In genomic region chr3:160402249-160403027, GRCh38 we compare ENCODE assay signal across 9 cellular contexts. TPM values are rescaled to one million over a fixed set of nuclear protein-coding genes. Genes with fewer than 3 reads are reported as not detected.
DNase-seq lines count a peak whose midpoint lies in the region; ATAC-seq lines count a peak whose summit lies in the region.
"Had no signal": no experiment of that assay in that cellular context is flagged by ENCODE, and none has a peak within 500 bp of the region (broad histone marks: within the 10 kb centered on the region; RNA-seq: fewer than 3 reads in every experiment).

No MANE protein-coding gene starts in this region.

- H3K4me1 ChIP-seq in iPS-20b (ENCODE audit: insufficient read depth, low read length) (peaks cover 14% of the 10 kb centered on the region; the same call in 1 of the 2 replicates), thymus (ENCODE audit: control insufficient read depth, insufficient read depth, low read length) (peaks cover 5% of the 10 kb centered on the region)

- no peaks in the 10 kb centered on the region for H3K9me3 Mint-ChIP-seq in activated naive CD4-positive, alpha-beta T cell treated with anti-CD3 and anti-CD28 coated beads, Interleukin-2, amount 50 U/mL, for 24 hours
- no peaks in the 10 kb centered on the region for H3K9me3 Mint-ChIP-seq in activated CD4-positive, alpha-beta memory T cell treated with anti-CD3 and anti-CD28 coated beads, Interleukin-2, amount 10 ng/mL, durations not matched to agents 7 days and 5 days

- peak overlapping the region; percentile 98; the same call in 1 of the 2 replicates for H3K9ac ChIP-seq in iPS-20b (ENCODE audit: low read depth, low read length)

- CTCF ChIA-PET in activated CD4-positive, alpha-beta memory T cell treated with anti-CD3 and anti-CD28 coated beads, Interleukin-2, amount 10 ng/mL, durations not matched to agents 7 days and 5 days (lab: Charles Lee), result interaction anchor here (1.5 to 3.5 kb wide), 2 partner anchors 10 to 15 kb away, joined by 6 to 20 read pairs; no protein-coding TSS in a partner anchor

- WGBS in thymus, result 27% methylated on average over 11 of the region's 11 CpGs

- no peaks in the 10 kb centered on the region for H3K27me3 ChIP-seq in iPS-20b (ENCODE audit: insufficient read depth, low read length)
- no peaks in the 10 kb centered on the region for H3K27me3 ChIP-seq in thymus (ENCODE audit: control insufficient read depth, insufficient read depth)

- H3K27me3 Mint-ChIP-seq in activated naive CD4-positive, alpha-beta T cell treated with anti-CD3 and anti-CD28 coated beads, Interleukin-2, amount 50 U/mL, for 24 hours, result peaks cover 11% of the 10 kb centered on the region
- H3K27me3 Mint-ChIP-seq in activated CD4-positive, alpha-beta memory T cell treated with anti-CD3 and anti-CD28 coated beads, Interleukin-2, amount 10 ng/mL, durations not matched to agents 7 days and 5 days, result no peaks in the 10 kb centered on the region

- peaks cover 17% of the 10 kb centered on the region for H3K36me3 Mint-ChIP-seq in activated naive CD4-positive, alpha-beta T cell treated with anti-CD3 and anti-CD28 coated beads, Interleukin-2, amount 50 U/mL, for 24 hours
- peaks cover 65% of the 10 kb centered on the region for H3K36me3 Mint-ChIP-seq in activated CD4-positive, alpha-beta memory T cell treated with anti-CD3 and anti-CD28 coated beads, Interleukin-2, amount 10 ng/mL, durations not matched to agents 7 days and 5 days (ENCODE audit: low read depth)

- peaks cover 43% of the 10 kb centered on the region for H3K4me1 Mint-ChIP-seq in activated naive CD4-positive, alpha-beta T cell treated with anti-CD3 and anti-CD28 coated beads, Interleukin-2, amount 50 U/mL, for 24 hours
- H3K4me1 Mint-ChIP-seq in activated CD4-positive, alpha-beta memory T cell treated with anti-CD3 and anti-CD28 coated beads, Interleukin-2, amount 10 ng/mL, durations not matched to agents 7 days and 5 days, result peaks cover 46% of the 10 kb centered on the region

- DNase-seq in activated naive CD4-positive, alpha-beta T cell treated with Interleukin-2 at 50 U/mL for 16 hours, result no peak
- no peak for DNase-seq in activated CD4-positive, alpha-beta memory T cell treated with anti-CD3 and anti-CD28 coated beads, Interleukin-2, amount 10 ng/mL, durations not matched to agents 7 days and 5 days
- DNase-seq in cerebellar nuclear complex (lab: John Stamatoyannopoulos, UW), result no peak

- H3K9me3 ChIP-seq in iPS-20b (ENCODE audit: insufficient read depth, low read depth, low read length) (no peaks in the 10 kb centered on the region), thymus (ENCODE audit: control insufficient read depth) (no peaks in the 10 kb centered on the region)

- H3K4me3 ChIP-seq in iPS-20b (ENCODE audit: low read length), result peak overlapping the region; percentile 88
- peak overlapping the region; percentile 75 for H3K4me3 ChIP-seq in thymus (ENCODE audit: low read length)
- H3K4me3 ChIP-seq: lung had no signal

- H3K27ac ChIP-seq in iPS-20b (ENCODE audit: low read length), result no peak overlapping the region
- no peak overlapping the region for H3K27ac ChIP-seq in thymus (ENCODE audit: low read depth)

- H3K36me3 ChIP-seq in iPS-20b (ENCODE audit: insufficient read depth, low read depth, low read length), result peaks cover 54% of the 10 kb centered on the region
- no peaks in the 10 kb centered on the region for H3K36me3 ChIP-seq in thymus (ENCODE audit: control insufficient read depth, insufficient read depth)

- ATAC-seq in HG03571 (IDR thresholded peaks at IDR 0.05; ENCODE audit: unreplicated experiment) (no peak), HG03521 (IDR thresholded peaks at IDR 0.05; ENCODE audit: unreplicated experiment) (no peak)

- H3K4me3 Mint-ChIP-seq in activated naive CD4-positive, alpha-beta T cell treated with anti-CD3 and anti-CD28 coated beads, Interleukin-2, amount 50 U/mL, for 24 hours, result peak overlapping the region; percentile 90
- peak overlapping the region; percentile 94 for H3K4me3 Mint-ChIP-seq in activated CD4-positive, alpha-beta memory T cell treated with anti-CD3 and anti-CD28 coated beads, Interleukin-2, amount 10 ng/mL, durations not matched to agents 7 days and 5 days

- POLR2A ChIA-PET in activated CD4-positive, alpha-beta memory T cell treated with anti-CD3 and anti-CD28 coated beads, Interleukin-2, amount 10 ng/mL, durations not matched to agents 7 days and 5 days (lab: Charles Lee), result interaction anchor here (1.2 to 11.7 kb wide), 8 partner anchors 14 to 375 kb away, joined by 3 to 182 read pairs (median 7); partner anchors contain the start of gene TRIM59

- H3K27ac Mint-ChIP-seq in activated naive CD4-positive, alpha-beta T cell treated with anti-CD3 and anti-CD28 coated beads, Interleukin-2, amount 50 U/mL, for 24 hours, result no peak overlapping the region
- peak overlapping the region; percentile 83 for H3K27ac Mint-ChIP-seq in activated CD4-positive, alpha-beta memory T cell treated with anti-CD3 and anti-CD28 coated beads, Interleukin-2, amount 10 ng/mL, durations not matched to agents 7 days and 5 days

RNA-seq across cellular contexts. Expression of gene SMC4, which starts 3.0 kb away (rescaled TPM):
- total RNA-seq in activated CD4-positive, alpha-beta memory T cell treated with anti-CD3 and anti-CD28 coated beads, Interleukin-2, amount 10 ng/mL, durations not matched to agents 7 days and 5 days, result 100 to 1,000 TPM; 217 to 222 TPM
- 119 TPM for polyA plus RNA-seq in thymus

RNA-seq across cellular contexts. Expression of gene IFT80, which starts 3.4 kb away (rescaled TPM):
- 10 to 100 TPM; 22.8 to 25.9 TPM for total RNA-seq in activated CD4-positive, alpha-beta memory T cell treated with anti-CD3 and anti-CD28 coated beads, Interleukin-2, amount 10 ng/mL, durations not matched to agents 7 days and 5 days
- polyA plus RNA-seq in thymus, result 58.0 TPM

RNA-seq across cellular contexts. Expression of gene TRIM59, which starts 47.1 kb away (rescaled TPM):
- 10 to 100 TPM; 54.3 to 56.6 TPM for total RNA-seq in activated CD4-positive, alpha-beta memory T cell treated with anti-CD3 and anti-CD28 coated beads, Interleukin-2, amount 10 ng/mL, durations not matched to agents 7 days and 5 days
- 8.7 TPM for polyA plus RNA-seq in thymus
